Comparison of ENCODE assay signal across 2 cellular contexts in the genomic region with DNA sequence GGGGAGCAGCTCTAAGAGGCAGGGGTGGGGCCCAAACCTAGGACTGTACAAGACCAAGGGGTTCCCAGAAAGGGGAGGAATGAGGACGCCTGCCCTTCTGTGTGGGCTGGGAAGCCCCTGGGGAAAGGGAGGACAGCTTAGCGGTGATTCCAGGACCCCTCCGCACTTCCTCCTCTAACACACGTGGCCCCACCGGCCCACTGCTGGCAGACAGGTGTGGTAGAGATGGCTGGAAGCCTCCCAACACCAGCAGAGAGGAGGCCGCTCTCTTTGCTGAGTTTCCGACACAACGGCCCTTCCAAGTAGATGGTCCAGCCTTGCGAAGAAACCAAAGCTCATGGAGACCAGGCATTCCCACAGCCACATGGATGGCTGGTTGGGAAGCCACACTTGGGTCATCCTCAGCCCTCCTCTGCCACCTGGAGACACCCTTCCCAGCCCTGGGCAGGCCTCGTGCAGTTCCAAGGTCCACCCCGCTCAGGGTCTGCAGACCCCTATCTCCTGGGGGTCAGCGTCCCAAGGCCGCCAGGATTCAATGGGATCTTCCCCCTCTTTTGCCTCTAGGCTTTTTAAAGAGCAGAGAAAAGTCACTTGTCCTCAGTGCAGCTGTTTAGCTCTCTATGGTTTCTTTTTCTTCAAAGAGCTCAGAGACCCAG.
TF ChIP-seq lines count a peak whose summit lies in the region.

No MANE protein-coding gene starts in this region.

TF ChIP-seq in GM23338, 12 proteins besides CTCF, POLR2A, EP300 and RAD21:
- TF ChIP-seq ZNF331 (CRISPR knock-in tag; IDR thresholded peaks at IDR 0.05; ENCODE audit: low read depth) (no peak), NANOG (IDR thresholded peaks at IDR 0.05; ENCODE audit: borderline replicate concordance) (no peak), EZH2phosphoT487 (IDR thresholded peaks at IDR 0.05; ENCODE audit: unreplicated experiment) (no peak), JUNB (IDR thresholded peaks at IDR 0.05; ENCODE audit: unreplicated experiment) (no peak)

TF ChIP-seq in H1, 55 proteins besides CTCF, POLR2A, EP300 and RAD21:
- TF ChIP-seq SIX5 (IDR thresholded peaks at IDR 0.05; ENCODE audit: low read depth, low read length) (no peak), CTBP2 (IDR thresholded peaks at IDR 0.05; ENCODE audit: borderline replicate concordance, insufficient read depth, insufficient read length, low read length) (no peak), KDM1A (IDR thresholded peaks at IDR 0.05; ENCODE audit: borderline replicate concordance, low read length) (no peak), POLR2AphosphoS5 (IDR thresholded peaks at IDR 0.05; ENCODE audit: low read depth, low read length) (no peak), NANOG (IDR thresholded peaks at IDR 0.05; ENCODE audit: insufficient read depth, low read depth, low read length, poor library complexity, severe bottlenecking) (no peak), TCF12 (IDR thresholded peaks at IDR 0.05; ENCODE audit: low read depth, low read length) (no peak), HDAC2 (IDR thresholded peaks at IDR 0.05; ENCODE audit: borderline replicate concordance in 1 of 2, low read depth in 2 of 2, low read length in 2 of 2) (no peak), HDAC6 (IDR thresholded peaks at IDR 0.05; ENCODE audit: low read depth, low read length) (no peak), FOSL1 (IDR thresholded peaks at IDR 0.05; ENCODE audit: insufficient read depth, low read depth, low read length) (no peak)
